Comparison of ENCODE assay signal across 14 cellular contexts in genomic region chr3:176920806-176921205, GRCh38.
DNase-seq lines count a peak whose midpoint lies in the region; ATAC-seq and TF ChIP-seq lines count a peak whose summit lies in the region.
"Had no signal": no experiment of that assay in that cellular context is flagged by ENCODE, and none has a peak within 500 bp of the region (broad histone marks: within the 10 kb centered on the region; RNA-seq: fewer than 3 reads in every experiment).

No MANE protein-coding gene starts in this region.

- TF ChIP-seq POLR2A in right lobe of liver (IDR thresholded peaks at IDR 0.05), result no peak

- DNase-seq in NCI-H1436 (lab: John Stamatoyannopoulos, UW) (peak; percentile 73), SHP77 (lab: John Stamatoyannopoulos, UW) (peak; percentile 80 to 83), right lobe of liver (no peak), posterior cingulate gyrus (no peak), endothelial cell (ENCODE audit: low spot score) (no peak), Ammon's horn (ENCODE audit: low spot score) (no peak)
- DNase-seq in activated CD4-positive, alpha-beta T cell treated with anti-CD3 and anti-CD28 coated beads for 4 hours, result no peak
- DNase-seq: activated CD4-positive, alpha-beta T cell treated with anti-CD3 and anti-CD28 coated beads, Interleukin-2, amount 10 ng/mL, durations not matched to agents 24 days and 14 days; DND-41; T-cell had no signal

- H3K27me3 Mint-ChIP-seq in endothelial cell (ENCODE audit: unreplicated experiment), result no peaks in the 10 kb centered on the region
- H3K27me3 Mint-ChIP-seq: activated CD4-positive, alpha-beta T cell treated with anti-CD3 and anti-CD28 coated beads, Interleukin-2, amount 10 ng/mL, durations not matched to agents 24 days and 14 days had no signal

- peaks cover 10% of the 10 kb centered on the region for H3K4me1 Mint-ChIP-seq in endothelial cell (ENCODE audit: unreplicated experiment)
- H3K4me1 Mint-ChIP-seq: activated CD4-positive, alpha-beta T cell treated with anti-CD3 and anti-CD28 coated beads, Interleukin-2, amount 10 ng/mL, durations not matched to agents 24 days and 14 days; T-cell had no signal

- no peak for TF ChIP-seq CTCF in C4-2B (conservative IDR thresholded peaks at IDR 0.05)
- no peak for TF ChIP-seq CTCF in right lobe of liver (IDR thresholded peaks at IDR 0.05)
- no peak for TF ChIP-seq CTCF in endothelial cell (IDR thresholded peaks at IDR 0.05; ENCODE audit: unreplicated experiment)

- H3K36me3 ChIP-seq in right lobe of liver, result no peaks in the 10 kb centered on the region
- H3K36me3 ChIP-seq: MG63 had no signal

- ATAC-seq in right lobe of liver, result peak; percentile 62 to 94 (median 88)
- ATAC-seq: A549, T-cell had no signal

- H3K27ac ChIP-seq in C4-2B, result peak overlapping the region; percentile 68; the same call in 1 of the 2 replicates
- peak overlapping the region in 1 of 3 donors; percentile 9 for H3K27ac ChIP-seq in right lobe of liver
- H3K27ac ChIP-seq: A549 had no signal

- peaks cover 0 to 12% (median 0%) of the 10 kb centered on the region in 4 donors for H3K4me1 ChIP-seq in right lobe of liver
- H3K4me1 ChIP-seq: A549 had no signal

- no peaks in the 10 kb centered on the region for H3K9me3 Mint-ChIP-seq in endothelial cell (ENCODE audit: unreplicated experiment)
- H3K9me3 Mint-ChIP-seq: activated CD4-positive, alpha-beta T cell treated with anti-CD3 and anti-CD28 coated beads, Interleukin-2, amount 10 ng/mL, durations not matched to agents 24 days and 14 days; activated T-helper 1 cell treated with anti-CD3 and anti-CD28 coated beads, Interleukin-12 subunit alpha, Interleukin-12 subunit beta, Interleukin-2, Interleukin-4 antibody, amounts not matched to agents 30 ng/mL and 10 ng/mL and 1 ng/mL, durations not matched to agents 14 hours and 24 hours and 36 hours had no signal

- no peaks in the 10 kb centered on the region for H3K27me3 ChIP-seq in right lobe of liver
- H3K27me3 ChIP-seq: MG63 had no signal

- WGBS in right lobe of liver (ENCODE audit: insufficient coverage, low coverage, low lambda C conversion rate, missing lambda C conversion rate), result 27% methylated on average over 4 of the region's 4 CpGs

- intact Hi-C loops in right lobe of liver (cut with DNase I) (no loop called here), posterior cingulate gyrus (cut with DNase I) (no loop called here)

- no peak overlapping the region for H3K27ac Mint-ChIP-seq in endothelial cell (ENCODE audit: unreplicated experiment)
- H3K27ac Mint-ChIP-seq: activated CD4-positive, alpha-beta T cell treated with anti-CD3 and anti-CD28 coated beads, Interleukin-2, amount 10 ng/mL, durations not matched to agents 24 days and 14 days; activated T-helper 1 cell treated with anti-CD3 and anti-CD28 coated beads, Interleukin-12 subunit alpha, Interleukin-12 subunit beta, Interleukin-2, Interleukin-4 antibody, amounts not matched to agents 30 ng/mL and 10 ng/mL and 1 ng/mL, durations not matched to agents 14 hours and 24 hours and 36 hours; T-cell had no signal

- H3K36me3 Mint-ChIP-seq in endothelial cell (ENCODE audit: low read depth, unreplicated experiment), result no peaks in the 10 kb centered on the region
- H3K36me3 Mint-ChIP-seq: T-cell had no signal

- no peaks in the 10 kb centered on the region for H3K9me3 ChIP-seq in right lobe of liver
- H3K9me3 ChIP-seq: A549, MG63 had no signal

- H3K4me3 ChIP-seq in right lobe of liver, result peak overlapping the region in 1 of 3 donors; percentile 12
- H3K4me3 ChIP-seq: A549, MG63 had no signal

- no peak overlapping the region for H3K4me3 Mint-ChIP-seq in endothelial cell (ENCODE audit: unreplicated experiment)
- H3K4me3 Mint-ChIP-seq: activated CD4-positive, alpha-beta T cell treated with anti-CD3 and anti-CD28 coated beads, Interleukin-2, amount 10 ng/mL, durations not matched to agents 24 days and 14 days; activated T-helper 1 cell treated with anti-CD3 and anti-CD28 coated beads, Interleukin-12 subunit alpha, Interleukin-12 subunit beta, Interleukin-2, Interleukin-4 antibody, amounts not matched to agents 30 ng/mL and 10 ng/mL and 1 ng/mL, durations not matched to agents 14 hours and 24 hours and 36 hours; T-cell had no signal

Comparison
In these comparisons a context has a peak if more than half of its experiments do, and no peak if none do; other contexts are left out.
1. DNase-seq: peak in NCI-H1436 (single experiment) and SHP77 (2 of 2); none in right lobe of liver (0 of 3), posterior cingulate gyrus (0 of 10), endothelial cell (single experiment), Ammon's horn (single experiment) and activated CD4-positive, alpha-beta T cell treated with anti-CD3 and anti-CD28 coated beads for 4 hours (0 of 2).